20 cellular contexts compared by ENCODE assay signal in the genomic region with DNA sequence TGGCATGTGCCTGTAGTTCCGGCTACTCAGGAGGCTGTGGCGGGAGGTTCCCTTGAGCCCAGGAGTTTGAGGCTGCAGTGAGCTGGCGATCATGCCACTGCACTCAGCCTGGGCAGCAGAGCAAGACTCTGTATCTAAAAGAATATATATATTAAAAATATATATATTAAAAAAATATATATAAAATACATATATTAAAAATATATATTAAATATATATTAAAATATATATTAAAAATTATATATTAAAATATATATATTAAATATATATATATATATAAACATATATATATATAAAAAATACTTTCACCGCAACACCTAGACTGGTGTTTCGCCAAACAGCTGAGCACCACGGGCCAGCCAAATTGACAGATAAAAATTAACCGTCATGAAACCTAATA. TPM values are rescaled to one million over a fixed set of nuclear protein-coding genes. Genes with fewer than 3 reads are reported as not detected.
"Had no signal": no experiment of that assay in that cellular context is flagged by ENCODE, and none has a peak within 500 bp of the region (broad histone marks: within the 10 kb centered on the region; RNA-seq: fewer than 3 reads in every experiment).

No MANE protein-coding gene starts in this region.

- H3K27me3 ChIP-seq: esophagus squamous epithelium, neural progenitor cell, right atrium auricular region, sigmoid colon, tibial nerve, upper lobe of left lung had no signal

- H3K9me3 Mint-ChIP-seq: memory B cell; nephron; neural progenitor cell; stimulated activated memory B cell treated with anti-CD40 and anti-IgM and Interleukin-4, amounts not matched to agents 10 μg/mL and 1 μg/mL and 100 μg/mL, for 72 hours had no signal

- H3K27ac Mint-ChIP-seq: memory B cell; nephron; stimulated activated memory B cell treated with anti-CD40 and anti-IgM and Interleukin-4, amounts not matched to agents 10 μg/mL and 1 μg/mL and 100 μg/mL, for 72 hours had no signal

- H3K4me3 ChIP-seq: esophagus squamous epithelium, lung, neural progenitor cell, prostate gland, right atrium auricular region, sigmoid colon, thoracic aorta, tibial nerve, upper lobe of left lung had no signal

- H3K36me3 ChIP-seq: neural progenitor cell had no signal

- H3K4me3 Mint-ChIP-seq: memory B cell; nephron; neural progenitor cell; stimulated activated memory B cell treated with anti-CD40 and anti-IgM and Interleukin-4, amounts not matched to agents 10 μg/mL and 1 μg/mL and 100 μg/mL, for 72 hours had no signal

- H3K4me2 ChIP-seq: neural progenitor cell had no signal

- H3K4me1 Mint-ChIP-seq: nephron, neural progenitor cell had no signal

- H3K27ac ChIP-seq: esophagus squamous epithelium, neural progenitor cell, prostate gland, right atrium auricular region, sigmoid colon, thoracic aorta, tibial nerve, upper lobe of left lung had no signal

- H3K4me1 ChIP-seq: neural progenitor cell, prostate gland, sigmoid colon, tibial nerve, upper lobe of left lung had no signal

- DNase-seq: effector CD8-positive, alpha-beta T cell; erythroblast; esophagus squamous epithelium; hypothalamus; sigmoid colon; stimulated activated CD4-positive, alpha-beta T cell treated with anti-CD3 and anti-CD28 coated beads, Interleukin-4, amount 100 ng/mL, for 4 hours; stimulated activated naive CD8-positive, alpha-beta T cell treated with anti-CD3 and anti-CD28 coated beads, Interleukin-15, Interleukin-2, amounts not matched to agents 100 U/mL and 50 U/mL, for 24 hours; upper lobe of left lung had no signal

- ATAC-seq: stimulated activated memory B cell treated with anti-CD40 and anti-IgM and Interleukin-4, amounts not matched to agents 10 μg/mL and 1 μg/mL and 100 μg/mL, for 72 hours; stimulated activated naive CD8-positive, alpha-beta T cell treated with anti-CD3 and anti-CD28 coated beads, Interleukin-15, Interleukin-2, amounts not matched to agents 100 U/mL and 50 U/mL, for 24 hours had no signal

- H3K27me3 Mint-ChIP-seq: memory B cell; stimulated activated memory B cell treated with anti-CD40 and anti-IgM and Interleukin-4, amounts not matched to agents 10 μg/mL and 1 μg/mL and 100 μg/mL, for 72 hours had no signal

- H2AFZ ChIP-seq: neural progenitor cell had no signal

- H3K9me3 ChIP-seq: esophagus squamous epithelium, prostate gland, right atrium auricular region, sigmoid colon, thoracic aorta, tibial nerve, upper lobe of left lung had no signal

RNA-seq across cellular contexts. Expression of a gene that starts 13.4 kb away (rescaled TPM):
- total RNA-seq: endothelial cell of umbilical vein, osteoblast, skeletal muscle tissue had no signal
